In genomic region chr5:73816656-73817420, GRCh38 we compare ENCODE assay signal across 19 cellular contexts.
DNase-seq lines count a peak whose midpoint lies in the region; ATAC-seq and TF ChIP-seq lines count a peak whose summit lies in the region.
"Had no signal": no experiment of that assay in that cellular context is flagged by ENCODE, and none has a peak within 500 bp of the region (broad histone marks: within the 10 kb centered on the region; RNA-seq: fewer than 3 reads in every experiment).

No MANE protein-coding gene starts in this region.

- TF ChIP-seq CTCF in MCF 10A (IDR thresholded peaks at IDR 0.05; ENCODE audit: unreplicated experiment) (no peak), sigmoid colon (IDR thresholded peaks at IDR 0.05) (no peak)

- ATAC-seq in HG03135 (IDR thresholded peaks at IDR 0.05; ENCODE audit: unreplicated experiment) = no peak
- ATAC-seq: effector memory CD8-positive, alpha-beta T cell; PC-3; stimulated activated naive B cell treated with anti-CD40 and anti-IgM and Interleukin-4, amounts not matched to agents 10 μg/mL and 1 μg/mL and 100 μg/mL, for 72 hours had no signal

- no peak for TF ChIP-seq POLR2A in sigmoid colon (IDR thresholded peaks at IDR 0.05)

- H3K27ac Mint-ChIP-seq in MCF 10A (ENCODE audit: low read depth, unreplicated experiment) = peak overlapping the region; percentile 91
- H3K27ac Mint-ChIP-seq: brain; effector memory CD8-positive, alpha-beta T cell; stimulated activated naive B cell treated with anti-CD40 and anti-IgM and Interleukin-4, amounts not matched to agents 10 μg/mL and 1 μg/mL and 100 μg/mL, for 72 hours had no signal

- POLR2A ChIA-PET in MCF 10A (lab: Yijun Ruan, JAX) = interaction anchor here (0.9 to 4.8 kb wide), 5 partner anchors 10 to 1080 kb away, joined by 3 to 44 read pairs (median 4); partner anchors contain the start of genes ANKRA2 and UTP15

- H3K4me3 ChIP-seq in sigmoid colon = no peak overlapping the region
- H3K4me3 ChIP-seq: smooth muscle cell had no signal

- H3K9me3 Mint-ChIP-seq in MCF 10A (ENCODE audit: unreplicated experiment) = no peaks in the 10 kb centered on the region
- H3K9me3 Mint-ChIP-seq: effector memory CD8-positive, alpha-beta T cell; stimulated activated naive B cell treated with anti-CD40 and anti-IgM and Interleukin-4, amounts not matched to agents 10 μg/mL and 1 μg/mL and 100 μg/mL, for 72 hours had no signal

- no peaks in the 10 kb centered on the region for H3K4me1 ChIP-seq in sigmoid colon

- intact Hi-C loops in MCF 10A (cut with micrococcal nuclease) = no loop called here
- intact Hi-C loops in sigmoid colon (cut with DNase I) = no loop called here

- no peaks in the 10 kb centered on the region for H3K27me3 ChIP-seq in sigmoid colon

- H3K27me3 Mint-ChIP-seq in MCF 10A (ENCODE audit: insufficient read depth, unreplicated experiment) = no peaks in the 10 kb centered on the region

- H3K4me1 Mint-ChIP-seq in MCF 10A (ENCODE audit: insufficient read depth, unreplicated experiment) = peaks cover 58% of the 10 kb centered on the region
- H3K4me1 Mint-ChIP-seq: stimulated activated naive B cell treated with anti-CD40 and anti-IgM and Interleukin-4, amounts not matched to agents 10 μg/mL and 1 μg/mL and 100 μg/mL, for 72 hours had no signal

- DNase-seq in GM04504 (ENCODE audit: low read depth) = peak; percentile 65
- peak; percentile 84 for DNase-seq in MCF 10A (ENCODE audit: unreplicated experiment)
- peak; percentile 28 for DNase-seq in hepatic stellate cell (ENCODE audit: low spot score)
- DNase-seq in DMS114 treated with DMSO at 0.1 percent for 48 hours (lab: John Stamatoyannopoulos, UW; ENCODE audit: unreplicated experiment) = no peak
- no peak for DNase-seq in GF-D8 (lab: John Stamatoyannopoulos, UW)
- DNase-seq in sigmoid colon = no peak
- DNase-seq: activated CD8-positive, alpha-beta memory T cell treated with anti-CD3 and anti-CD28 coated beads for 24 hours; effector memory CD8-positive, alpha-beta T cell; glutamatergic neuron; GOT3; NCI-H2029 treated with DMSO at 0.1 percent for 48 hours; NCI-H526 treated with DMSO at 0.1 percent for 48 hours; occipital lobe; PC-3; stimulated activated naive B cell treated with anti-CD40 and anti-IgM and Interleukin-4, amounts not matched to agents 10 μg/mL and 1 μg/mL and 100 μg/mL, for 72 hours; WERI-Rb-1 had no signal

- CTCF ChIA-PET in MCF 10A (lab: Yijun Ruan, JAX) = no interaction called here

- no peaks in the 10 kb centered on the region for H3K36me3 ChIP-seq in sigmoid colon
- H3K36me3 ChIP-seq: WERI-Rb-1 had no signal

- no peak overlapping the region for H3K27ac ChIP-seq in sigmoid colon
- H3K27ac ChIP-seq: WERI-Rb-1 had no signal

- BruUV-seq in MCF 10A (replicated peaks; lab: Mats Ljungman, UMichigan) = no TSS peak

- H3K36me3 Mint-ChIP-seq in MCF 10A (ENCODE audit: insufficient read depth, unreplicated experiment) = no peaks in the 10 kb centered on the region
- H3K36me3 Mint-ChIP-seq: brain; stimulated activated naive B cell treated with anti-CD40 and anti-IgM and Interleukin-4, amounts not matched to agents 10 μg/mL and 1 μg/mL and 100 μg/mL, for 72 hours had no signal

- TF ChIP-seq EP300 in sigmoid colon (IDR thresholded peaks at IDR 0.05) = no peak

- peak overlapping the region; percentile 85 for H3K4me3 Mint-ChIP-seq in MCF 10A (ENCODE audit: unreplicated experiment)
- H3K4me3 Mint-ChIP-seq: brain; effector memory CD8-positive, alpha-beta T cell; stimulated activated naive B cell treated with anti-CD40 and anti-IgM and Interleukin-4, amounts not matched to agents 10 μg/mL and 1 μg/mL and 100 μg/mL, for 72 hours had no signal

- WGBS in sigmoid colon, 2 donors = 91 to 95% methylated on average over 5 of the region's 5 CpGs

- H3K9me3 ChIP-seq in sigmoid colon = no peaks in the 10 kb centered on the region

Comparison
In these comparisons a context has a peak if more than half of its experiments do, and no peak if none do; other contexts are left out.
1. DNase-seq: peak in GM04504 (single experiment), MCF 10A (single experiment) and hepatic stellate cell (single experiment); none in DMS114 treated with DMSO at 0.1 percent for 48 hours (single experiment), GF-D8 (single experiment) and sigmoid colon (single experiment).